2 cellular contexts compared by ENCODE assay signal in the genomic region with DNA sequence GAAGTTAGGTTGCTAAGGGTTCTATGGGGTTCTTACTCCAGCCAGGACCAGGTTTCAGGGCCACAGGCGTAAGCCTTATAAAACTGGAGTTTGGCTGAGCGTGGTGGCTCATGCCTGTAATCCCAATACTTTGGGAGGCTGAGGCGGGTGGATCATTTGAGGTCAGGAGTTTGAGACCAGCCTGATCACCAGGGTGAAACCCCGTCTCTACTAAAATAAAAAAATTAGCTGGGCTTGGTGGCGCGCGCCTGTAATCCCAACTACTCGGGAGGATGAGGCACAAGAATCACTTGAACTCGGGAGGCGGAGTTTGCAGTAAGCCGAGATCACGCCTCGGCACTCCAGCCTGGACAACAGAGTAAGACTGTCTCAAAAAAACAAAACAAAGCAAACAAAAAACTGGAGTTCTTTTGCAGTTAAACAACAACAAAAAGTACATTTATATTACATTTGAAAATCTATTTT.
TF ChIP-seq lines count a peak whose summit lies in the region.

No MANE protein-coding gene starts in this region.

TF ChIP-seq in A549, 52 proteins besides CTCF, POLR2A, EP300 and RAD21:
- no peak for TF ChIP-seq NR3C1 (IDR thresholded peaks at IDR 0.05)
- TF ChIP-seq, protein P1, sequence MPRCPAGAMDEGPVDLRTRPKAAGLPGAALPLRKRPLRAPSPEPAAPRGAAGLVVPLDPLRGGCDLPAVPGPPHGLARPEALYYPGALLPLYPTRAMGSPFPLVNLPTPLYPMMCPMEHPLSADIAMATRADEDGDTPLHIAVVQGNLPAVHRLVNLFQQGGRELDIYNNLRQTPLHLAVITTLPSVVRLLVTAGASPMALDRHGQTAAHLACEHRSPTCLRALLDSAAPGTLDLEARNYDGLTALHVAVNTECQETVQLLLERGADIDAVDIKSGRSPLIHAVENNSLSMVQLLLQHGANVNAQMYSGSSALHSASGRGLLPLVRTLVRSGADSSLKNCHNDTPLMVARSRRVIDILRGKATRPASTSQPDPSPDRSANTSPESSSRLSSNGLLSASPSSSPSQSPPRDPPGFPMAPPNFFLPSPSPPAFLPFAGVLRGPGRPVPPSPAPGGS (IDR thresholded peaks at IDR 0.05) = 0 out of 3 replicates have a peak, but pooled peaks have one; percentile 15

TF ChIP-seq in IMR-90, 13 proteins besides CTCF, POLR2A, EP300 and RAD21:
- TF ChIP-seq CEBPB (IDR thresholded peaks at IDR 0.05; ENCODE audit: low read depth, low read length) = no peak
- TF ChIP-seq CHD1 (IDR thresholded peaks at IDR 0.05; ENCODE audit: low read depth, low read length) = no peak
- no peak for TF ChIP-seq MXI1 (IDR thresholded peaks at IDR 0.05; ENCODE audit: borderline replicate concordance, low read depth, low read length)
- TF ChIP-seq, protein P2, sequence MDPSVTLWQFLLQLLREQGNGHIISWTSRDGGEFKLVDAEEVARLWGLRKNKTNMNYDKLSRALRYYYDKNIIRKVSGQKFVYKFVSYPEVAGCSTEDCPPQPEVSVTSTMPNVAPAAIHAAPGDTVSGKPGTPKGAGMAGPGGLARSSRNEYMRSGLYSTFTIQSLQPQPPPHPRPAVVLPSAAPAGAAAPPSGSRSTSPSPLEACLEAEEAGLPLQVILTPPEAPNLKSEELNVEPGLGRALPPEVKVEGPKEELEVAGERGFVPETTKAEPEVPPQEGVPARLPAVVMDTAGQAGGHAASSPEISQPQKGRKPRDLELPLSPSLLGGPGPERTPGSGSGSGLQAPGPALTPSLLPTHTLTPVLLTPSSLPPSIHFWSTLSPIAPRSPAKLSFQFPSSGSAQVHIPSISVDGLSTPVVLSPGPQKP (IDR thresholded peaks at IDR 0.05; ENCODE audit: borderline replicate concordance, low read depth, low read length) = no peak
- no peak for TF ChIP-seq RCOR1 (IDR thresholded peaks at IDR 0.05; ENCODE audit: insufficient replicate concordance, low read length)
- no peak for TF ChIP-seq MAZ (IDR thresholded peaks at IDR 0.05; ENCODE audit: borderline replicate concordance, low read depth, low read length)
- no peak for TF ChIP-seq RFX5 (IDR thresholded peaks at IDR 0.05; ENCODE audit: low read depth, low read length)
- TF ChIP-seq, protein P3, sequence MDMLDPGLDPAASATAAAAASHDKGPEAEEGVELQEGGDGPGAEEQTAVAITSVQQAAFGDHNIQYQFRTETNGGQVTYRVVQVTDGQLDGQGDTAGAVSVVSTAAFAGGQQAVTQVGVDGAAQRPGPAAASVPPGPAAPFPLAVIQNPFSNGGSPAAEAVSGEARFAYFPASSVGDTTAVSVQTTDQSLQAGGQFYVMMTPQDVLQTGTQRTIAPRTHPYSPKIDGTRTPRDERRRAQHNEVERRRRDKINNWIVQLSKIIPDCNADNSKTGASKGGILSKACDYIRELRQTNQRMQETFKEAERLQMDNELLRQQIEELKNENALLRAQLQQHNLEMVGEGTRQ (IDR thresholded peaks at IDR 0.05; ENCODE audit: low read depth, low read length) = no peak
- no peak for TF ChIP-seq FOS (IDR thresholded peaks at IDR 0.05; ENCODE audit: low read depth, low read length)
- no peak for TF ChIP-seq SMC3 (IDR thresholded peaks at IDR 0.05; ENCODE audit: low read depth, low read length)
- no peak for TF ChIP-seq NFE2L2 (IDR thresholded peaks at IDR 0.05; ENCODE audit: low read depth, low read length)
- TF ChIP-seq MAFK (IDR thresholded peaks at IDR 0.05; ENCODE audit: low read depth, low read length) = no peak
- TF ChIP-seq BHLHE40 (IDR thresholded peaks at IDR 0.05; ENCODE audit: low read depth, low read length) = no peak
